7 cellular contexts compared by ENCODE assay signal in genomic region chr11:63508009-63508408, GRCh38. TPM values are rescaled to one million over a fixed set of nuclear protein-coding genes. Genes with fewer than 3 reads are reported as not detected.
DNase-seq lines count a peak whose midpoint lies in the region; ATAC-seq and TF ChIP-seq lines count a peak whose summit lies in the region.

No MANE protein-coding gene starts in this region.

- peak; percentile 37 for DNase-seq in GF-D8 (lab: John Stamatoyannopoulos, UW)
- no peak for DNase-seq in LNCaP clone FGC (ENCODE audit: low read depth)
- peak; percentile 42 for DNase-seq in astrocyte of the hippocampus (ENCODE audit: low read depth, low spot score)
- no peak for DNase-seq in lower lobe of right lung
- no peak for DNase-seq in activated gamma-delta T cell treated with Interleukin-2 at 50 U/mL for 16 hours
- no peak for DNase-seq in NCI-H2107 treated with DMSO at 0.1 percent for 48 hours (lab: John Stamatoyannopoulos, UW; ENCODE audit: unreplicated experiment)

- TF ChIP-seq CTCF in LNCaP clone FGC (IDR thresholded peaks at IDR 0.05; ENCODE audit: control insufficient read depth, extremely low read depth, insufficient read depth) (peak; percentile 75), lower lobe of right lung (IDR thresholded peaks at IDR 0.05) (peak; percentile 52)

- intact Hi-C loops in lower lobe of right lung (cut with DNase I), result no loop called here

- H3K9me3 ChIP-seq in lower lobe of right lung, result no peaks in the 10 kb centered on the region

- no peaks in the 10 kb centered on the region for H3K36me3 ChIP-seq in lower lobe of right lung

- H3K4me1 ChIP-seq in lower lobe of right lung, result peaks cover 48% of the 10 kb centered on the region

- no peaks in the 10 kb centered on the region for H3K27me3 ChIP-seq in lower lobe of right lung (ENCODE audit: low read depth)

- no peak overlapping the region for H3K27ac ChIP-seq in lower lobe of right lung

- ATAC-seq in lower lobe of right lung, result peak; percentile 68 to 82
- no peak for ATAC-seq in HG03095 (IDR thresholded peaks at IDR 0.05; ENCODE audit: unreplicated experiment)

- H3K4me3 ChIP-seq in LNCaP clone FGC (ENCODE audit: low read depth, low read length) (no peak overlapping the region), lower lobe of right lung (no peak overlapping the region)

RNA-seq across cellular contexts. Expression of gene LGALS12, which starts 2.1 kb away (rescaled TPM):
- total RNA-seq in lower lobe of right lung, result 0.68 TPM

RNA-seq across cellular contexts. Expression of gene PLAAT5, which starts 17.0 kb away (rescaled TPM):
- 2.2 TPM for total RNA-seq in lower lobe of right lung

RNA-seq across cellular contexts. Expression of gene PLAAT4, which starts 28.6 kb away (rescaled TPM):
- total RNA-seq in lower lobe of right lung, result 150 TPM

RNA-seq across cellular contexts. Expression of gene PLAAT2, which starts 55.2 kb away (rescaled TPM):
- total RNA-seq in lower lobe of right lung, result 2.9 TPM

Comparison
In these comparisons a context has a peak if more than half of its experiments do, and no peak if none do; other contexts are left out.
1. DNase-seq: peak in GF-D8 (single experiment) and astrocyte of the hippocampus (single experiment); none in LNCaP clone FGC (single experiment), lower lobe of right lung (single experiment), activated gamma-delta T cell treated with Interleukin-2 at 50 U/mL for 16 hours (single experiment) and NCI-H2107 treated with DMSO at 0.1 percent for 48 hours (single experiment).